ENCODE assay signal across 8 cellular contexts in the genomic region with DNA sequence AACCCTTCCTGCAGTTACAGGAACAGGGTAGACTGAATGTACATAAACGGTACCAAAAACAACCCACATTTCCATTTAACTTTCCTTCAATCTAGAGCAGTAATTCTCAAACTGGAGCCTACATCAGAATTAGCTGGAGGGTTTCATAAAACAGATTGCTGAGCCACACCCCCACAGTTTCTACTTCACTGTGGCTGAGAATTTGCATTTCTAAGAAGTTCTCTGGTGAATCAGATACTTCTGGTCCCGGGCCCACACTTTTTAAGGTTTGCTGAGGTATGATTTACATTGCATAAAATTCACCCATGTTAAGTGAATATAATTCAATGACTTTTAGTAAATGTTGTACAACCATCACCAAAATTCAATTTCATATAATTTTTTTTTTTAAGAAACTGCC.
DNase-seq lines count a peak whose midpoint lies in the region; ATAC-seq and TF ChIP-seq lines count a peak whose summit lies in the region.

No MANE protein-coding gene starts in this region.

- H3K27ac ChIP-seq in breast epithelium = no peak overlapping the region

- no peaks in the 10 kb centered on the region for H3K4me1 ChIP-seq in breast epithelium

- H3K4me3 ChIP-seq in breast epithelium = no peak overlapping the region

- H3K27me3 Mint-ChIP-seq in activated T-cell treated with anti-CD3 and anti-CD28 coated beads, Interleukin-2, amount 50 U/mL, for 72 hours (ENCODE audit: low read depth) = no peaks in the 10 kb centered on the region

- ATAC-seq in GM18867 (IDR thresholded peaks at IDR 0.05; ENCODE audit: unreplicated experiment) = peak; percentile 82
- peak; percentile 72 for ATAC-seq in HG02623 (IDR thresholded peaks at IDR 0.05; ENCODE audit: unreplicated experiment)
- ATAC-seq in activated T-cell treated with anti-CD3 and anti-CD28 coated beads, Interleukin-2, amount 50 U/mL, for 72 hours (replicated peaks in 1 of 2) = peak; percentile 91 to 93
- no peak for ATAC-seq in HG03108 (IDR thresholded peaks at IDR 0.05; ENCODE audit: unreplicated experiment)

- peak overlapping the region; percentile 48 to 57 for H3K4me3 Mint-ChIP-seq in activated T-cell treated with anti-CD3 and anti-CD28 coated beads, Interleukin-2, amount 50 U/mL, for 72 hours

- peak; percentile 57 to 61 for DNase-seq in activated T-cell treated with anti-CD3 and anti-CD28 coated beads, Interleukin-2, amount 50 U/mL, for 72 hours
- peak; percentile 20 for DNase-seq in stimulated activated CD4-positive, alpha-beta T cell treated with anti-CD3 and anti-CD28 coated beads, Interleukin-4, amount 100 ng/mL, for 1 hour
- DNase-seq in ureter (ENCODE audit: low spot score) = no peak
- DNase-seq in middle frontal gyrus (ENCODE audit: extremely low spot score, low spot score) = no peak
- DNase-seq in breast epithelium (ENCODE audit: low spot score in 2 of 2) = no peak

- TF ChIP-seq CTCF in breast epithelium (IDR thresholded peaks at IDR 0.05) = no peak

- no peaks in the 10 kb centered on the region for H3K36me3 ChIP-seq in breast epithelium

- peaks cover 0 to 3% of the 10 kb centered on the region in 2 donors for H3K9me3 ChIP-seq in breast epithelium

- peaks cover 3 to 6% of the 10 kb centered on the region in 2 donors for H3K9me3 Mint-ChIP-seq in activated T-cell treated with anti-CD3 and anti-CD28 coated beads, Interleukin-2, amount 50 U/mL, for 72 hours

- H3K27me3 ChIP-seq in breast epithelium = no peaks in the 10 kb centered on the region

- peak overlapping the region; percentile 25 for H3K27ac Mint-ChIP-seq in activated T-cell treated with anti-CD3 and anti-CD28 coated beads, Interleukin-2, amount 50 U/mL, for 72 hours

- H3K4me1 Mint-ChIP-seq in activated T-cell treated with anti-CD3 and anti-CD28 coated beads, Interleukin-2, amount 50 U/mL, for 72 hours (ENCODE audit: low read depth) = peaks cover 38% of the 10 kb centered on the region

- intact Hi-C loops in breast epithelium (cut with DNase I; ENCODE audit: low total_unique reads) = no loop called here

- H3K36me3 Mint-ChIP-seq in activated T-cell treated with anti-CD3 and anti-CD28 coated beads, Interleukin-2, amount 50 U/mL, for 72 hours (ENCODE audit: insufficient read depth in 2 of 2) = peaks cover 9 to 16% of the 10 kb centered on the region in 2 donors

- TF ChIP-seq POLR2A in breast epithelium (IDR thresholded peaks at IDR 0.05) = no peak

Comparison
In these comparisons a context has a peak if more than half of its experiments do, and no peak if none do; other contexts are left out.
1. DNase-seq: peak in activated T-cell treated with anti-CD3 and anti-CD28 coated beads, Interleukin-2, amount 50 U/mL, for 72 hours (2 of 2) and stimulated activated CD4-positive, alpha-beta T cell treated with anti-CD3 and anti-CD28 coated beads, Interleukin-4, amount 100 ng/mL, for 1 hour (single experiment); none in ureter (single experiment), middle frontal gyrus (single experiment) and breast epithelium (0 of 2).